ENCODE assay signal across 8 cellular contexts in the genomic region with DNA sequence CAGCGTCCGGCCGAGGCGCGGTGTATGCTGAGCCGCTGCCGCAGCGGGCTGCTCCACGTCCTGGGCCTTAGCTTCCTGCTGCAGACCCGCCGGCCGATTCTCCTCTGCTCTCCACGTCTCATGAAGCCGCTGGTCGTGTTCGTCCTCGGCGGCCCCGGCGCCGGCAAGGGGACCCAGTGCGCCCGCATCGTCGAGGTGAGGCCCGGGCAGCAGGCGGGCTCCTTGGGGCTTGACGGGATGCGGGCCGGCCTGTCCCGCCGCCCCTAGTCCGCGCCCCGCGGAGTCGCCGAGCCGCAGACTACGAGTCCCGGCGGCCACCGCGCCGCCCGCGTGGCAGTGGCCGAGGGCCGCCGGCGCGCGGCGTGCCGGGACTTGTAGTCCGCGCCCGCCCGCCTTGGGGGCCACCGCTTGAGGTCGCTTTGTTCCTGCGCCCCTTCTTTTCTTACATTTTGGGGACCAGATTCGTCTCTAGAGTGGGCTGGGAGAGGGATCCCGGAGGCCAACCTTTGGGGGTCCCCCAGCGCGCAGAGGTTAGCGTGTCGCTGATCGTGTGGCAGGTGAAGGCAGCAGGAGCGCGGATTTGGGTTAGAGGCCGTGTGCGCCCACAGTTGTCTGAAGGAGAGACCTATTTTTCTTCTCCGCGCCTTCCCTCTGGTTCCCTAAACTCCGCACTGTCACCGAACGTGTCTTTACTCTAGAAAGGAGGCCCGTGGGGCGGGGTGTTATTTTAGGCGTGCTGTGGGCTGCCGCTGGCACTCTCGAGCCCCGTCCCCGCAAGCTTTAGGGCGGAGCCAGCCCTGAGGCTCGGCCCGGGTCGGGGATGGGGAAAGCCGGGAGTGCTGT. TPM values are rescaled to one million over a fixed set of nuclear protein-coding genes. Genes with fewer than 3 reads are reported as not detected.
A peak's percentile ranks its signal among the peaks of the same experiment; 100 is the strongest.
DNase-seq lines count a peak whose midpoint lies in the region; ATAC-seq, FAIRE-seq and TF ChIP-seq lines count a peak whose summit lies in the region.

No MANE protein-coding gene starts in this region.

- H3K79me2 ChIP-seq in ACC112 (ENCODE audit: control insufficient read depth, insufficient read depth, low read length, unreplicated experiment), result peaks cover 44% of the 10 kb centered on the region

- H3K4me1 ChIP-seq in ACC112 (ENCODE audit: control insufficient read depth, insufficient read depth, low read length, unreplicated experiment), result peaks cover 23% of the 10 kb centered on the region
- peaks cover 5 to 14% of the 10 kb centered on the region in 2 donors for H3K4me1 ChIP-seq in kidney (ENCODE audit: control insufficient read depth in 1 of 2, insufficient read depth in 1 of 2, low read depth in 1 of 2, low read length in 2 of 2)

- H3K4me3 ChIP-seq in ACC112 (ENCODE audit: low read depth, low read length) (peak overlapping the region; percentile 90), WERI-Rb-1 (ENCODE audit: low read depth, low read length) (peak overlapping the region; percentile 97), cardiac fibroblast (replicated peaks in 1 of 2; ENCODE audit: low read depth in 2 of 2, low read length in 2 of 2) (peak overlapping the region; percentile 72 to 94), kidney (ENCODE audit: low read length in 2 of 2) (peak overlapping the region; percentile 84 to 90)

- peak overlapping the region; percentile 85 for H2AFZ ChIP-seq in ACC112 (ENCODE audit: low read length, unreplicated experiment)

- H3K9me3 ChIP-seq in WERI-Rb-1 (ENCODE audit: severe bottlenecking) (no peaks in the 10 kb centered on the region), kidney (ENCODE audit: control insufficient read depth in 1 of 2, low read length in 2 of 2) (no peaks in the 10 kb centered on the region)

- peak overlapping the region; percentile 87 to 97 for H3K9ac ChIP-seq in kidney (ENCODE audit: low read length in 2 of 2)

- H3K36me3 ChIP-seq in ACC112 (ENCODE audit: insufficient read depth, low read length) (0 out of 2 replicates have a peak, but pooled peaks cover 1% of the 10 kb centered on the region), WERI-Rb-1 (peaks cover 11% of the 10 kb centered on the region), kidney (ENCODE audit: control insufficient read depth in 1 of 2, insufficient read depth in 2 of 2, low read length in 2 of 2) (no peaks in the 10 kb centered on the region)

- no peaks in the 10 kb centered on the region for H3K27me3 ChIP-seq in ACC112 (ENCODE audit: insufficient read depth, low read length)
- H3K27me3 ChIP-seq in WERI-Rb-1 (ENCODE audit: insufficient read depth, low read depth, severe bottlenecking), result no peaks in the 10 kb centered on the region

- TF ChIP-seq CTCF in WERI-Rb-1 (IDR thresholded peaks at IDR 0.05; ENCODE audit: low read depth, low read length), result no peak
- no peak for TF ChIP-seq CTCF in cardiac fibroblast (IDR thresholded peaks at IDR 0.05; ENCODE audit: low read depth, low read length)
- TF ChIP-seq CTCF in kidney (IDR thresholded peaks at IDR 0.05; ENCODE audit: borderline replicate concordance, extremely low read depth, insufficient read depth), result no peak

- H3K27ac ChIP-seq in ACC112 (ENCODE audit: low read depth, low read length) (peak overlapping the region; percentile 96), WERI-Rb-1 (peak overlapping the region; percentile 99), kidney (ENCODE audit: low read depth in 2 of 2, low read length in 2 of 2) (peak overlapping the region; percentile 97 to 98)

- intact Hi-C loops in kidney (cut with DNase I), result no loop called here

- no peak for FAIRE-seq in kidney (lab: Jason Lieb, UNC)

- peak; percentile 41 for ATAC-seq in GM18508 (IDR thresholded peaks at IDR 0.05; ENCODE audit: insufficient read depth, unreplicated experiment)
- peak; percentile 85 for ATAC-seq in HG02973 (IDR thresholded peaks at IDR 0.05; ENCODE audit: unreplicated experiment)

- DNase-seq in NCI-H2107 (lab: John Stamatoyannopoulos, UW) (peak; percentile 72), WERI-Rb-1 (peak; percentile 71), cardiac fibroblast (ENCODE audit: low read depth in 2 of 2) (peak; percentile 78 to 79), kidney (peak; percentile 92)
- peak; percentile 54 to 59 for DNase-seq in stimulated activated CD4-positive, alpha-beta T cell treated with anti-CD3 and anti-CD28 coated beads, Interleukin-15, amount 100 ng/mL, for 1 hour (ENCODE audit: low read depth in 1 of 2, low spot score in 1 of 2)

RNA-seq across cellular contexts. Expression of gene CMPK1, which starts 0.6 kb away (rescaled TPM):
- total RNA-seq in kidney, result 92.1 TPM
- polyA plus RNA-seq in kidney (ENCODE audit: insufficient read depth, low read depth, low replicate concordance), result 55.8 TPM

RNA-seq across cellular contexts. Expression of gene STIL, which starts 20.2 kb away (rescaled TPM):
- total RNA-seq in kidney, result 2.5 TPM
- polyA plus RNA-seq in kidney (ENCODE audit: insufficient read depth, low read depth, low replicate concordance), result 0.28 TPM

Comparison
In these comparisons a context has a peak if more than half of its experiments do, and no peak if none do; other contexts are left out.
1. Peak in every context shown above with its lines: DNase-seq, ATAC-seq, H3K4me3 ChIP-seq and H3K27ac ChIP-seq.